8 cellular contexts compared by ENCODE assay signal in the genomic region with DNA sequence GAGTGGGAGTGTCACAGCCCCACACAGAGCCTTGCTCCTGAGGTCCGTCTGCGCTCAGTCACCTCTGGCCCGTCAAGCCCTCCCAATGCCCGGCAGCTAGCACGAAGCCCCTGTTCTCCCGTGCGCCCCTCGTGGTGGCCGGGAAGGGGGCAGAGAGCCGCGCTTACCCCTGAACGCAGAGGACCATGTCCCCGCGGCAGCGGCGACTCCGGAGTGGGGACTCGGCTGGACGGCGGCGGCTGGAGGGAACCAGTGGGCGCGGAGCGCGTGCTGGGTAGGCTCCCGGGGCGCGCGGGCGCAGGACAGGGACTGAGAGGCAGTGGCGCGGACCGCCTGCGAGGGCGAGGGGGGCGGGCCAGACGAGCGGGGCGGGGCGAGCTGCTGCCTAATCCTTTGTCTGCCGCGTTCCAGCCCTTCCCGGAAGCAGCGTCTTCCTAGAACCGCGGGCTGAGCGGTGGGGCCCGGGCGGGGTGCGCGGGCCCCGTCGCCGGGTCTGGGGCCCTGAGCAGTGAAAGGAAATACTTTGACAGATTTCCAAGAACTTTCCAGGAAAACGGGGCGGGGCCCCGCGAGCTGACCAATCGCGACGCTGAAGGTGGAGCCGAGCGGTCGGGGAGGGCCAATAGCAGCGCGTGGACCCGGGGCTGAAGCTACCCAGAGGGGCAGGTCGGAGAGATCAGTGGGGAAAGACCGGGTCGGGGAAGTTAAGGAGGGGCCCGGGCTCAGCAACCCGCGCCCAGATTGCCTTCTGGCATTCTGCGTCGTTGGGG. TPM values are rescaled to one million over a fixed set of nuclear protein-coding genes. Genes with fewer than 3 reads are reported as not detected.
DNase-seq lines count a peak whose midpoint lies in the region; ATAC-seq and TF ChIP-seq lines count a peak whose summit lies in the region.

A gene with protein sequence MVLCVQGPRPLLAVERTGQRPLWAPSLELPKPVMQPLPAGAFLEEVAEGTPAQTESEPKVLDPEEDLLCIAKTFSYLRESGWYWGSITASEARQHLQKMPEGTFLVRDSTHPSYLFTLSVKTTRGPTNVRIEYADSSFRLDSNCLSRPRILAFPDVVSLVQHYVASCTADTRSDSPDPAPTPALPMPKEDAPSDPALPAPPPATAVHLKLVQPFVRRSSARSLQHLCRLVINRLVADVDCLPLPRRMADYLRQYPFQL (minus strand): TSS at position 311 of the 770 bp plus-strand sequence. CDS start 124 bp downstream, at position 187.

- peak within 1 kb of the TSS; percentile 84 for H3K4me2 ChIP-seq in SU-DHL-6 (ENCODE audit: low read depth, low read length, poor library complexity, severe bottlenecking)
- H3K4me2 ChIP-seq in trophoblast cell (ENCODE audit: low read length): peak within 1 kb of the TSS; percentile 76

- H3K9me3 Mint-ChIP-seq in activated naive CD8-positive, alpha-beta T cell treated with anti-CD3 and anti-CD28 coated beads for 36 hours: no peaks in the 10 kb centered on the region
- H3K9me3 Mint-ChIP-seq in type B pancreatic cell: no peaks in the 10 kb centered on the region

- peak within 1 kb of the TSS; percentile 21 for H2BK12ac ChIP-seq in trophoblast cell (ENCODE audit: low read length)

- no peaks in the 10 kb centered on the region for H3F3A ChIP-seq in SU-DHL-6 (ENCODE audit: insufficient read depth)

- TF ChIP-seq CTCF in GM12864 (IDR thresholded peaks at IDR 0.05; ENCODE audit: low read depth, low read length, missing control alignments): peak; percentile 65
- TF ChIP-seq CTCF in HFF-Myc (IDR thresholded peaks at IDR 0.05; ENCODE audit: low read depth, low read length, missing control alignments): peak; percentile 48
- peak; percentile 42 for TF ChIP-seq CTCF in SU-DHL-6 (IDR thresholded peaks at IDR 0.05; ENCODE audit: insufficient read depth, low read length, poor library complexity, severe bottlenecking)
- peak; percentile 79 for TF ChIP-seq CTCF in type B pancreatic cell (conservative IDR thresholded peaks at IDR 0.05)

- H2AK5ac ChIP-seq in trophoblast cell (ENCODE audit: low read length): no peak within 1 kb of the TSS

- intact Hi-C loops in Right ventricle myocardium superior (cut with DNase I): no loop called here

- H3K27ac Mint-ChIP-seq in activated naive CD8-positive, alpha-beta T cell treated with anti-CD3 and anti-CD28 coated beads for 36 hours: peak within 1 kb of the TSS; percentile 100
- peak within 1 kb of the TSS; percentile 92 for H3K27ac Mint-ChIP-seq in type B pancreatic cell

- peak within 1 kb of the TSS; percentile 77 for H3K14ac ChIP-seq in trophoblast cell (ENCODE audit: low read length)

- H3K27me3 ChIP-seq in SU-DHL-6 (ENCODE audit: low read length) (no peaks in the 10 kb centered on the region), trophoblast cell (ENCODE audit: insufficient read depth, low read length) (no peaks in the 10 kb centered on the region)

- H3K36me3 ChIP-seq in SU-DHL-6 (ENCODE audit: low read length): no peaks in the 10 kb centered on the region
- peaks cover 12 to 13% of the 10 kb centered on the region in 2 experiments for H3K36me3 ChIP-seq in trophoblast cell (ENCODE audit: control insufficient read depth in 1 of 2, insufficient read depth in 2 of 2, low read length in 2 of 2)

- H4K8ac ChIP-seq in trophoblast cell (ENCODE audit: low read depth, low read length): peak within 1 kb of the TSS; percentile 86

- peak; percentile 82 for ATAC-seq in Right ventricle myocardium superior (ENCODE audit: poor library complexity)

- H4K20me1 ChIP-seq in SU-DHL-6 (ENCODE audit: low read depth, low read length): no peaks in the 10 kb centered on the region

- peak within 1 kb of the TSS; percentile 45 for H2BK120ac ChIP-seq in trophoblast cell (ENCODE audit: insufficient read depth, low read length, poor library complexity)

- peak within 1 kb of the TSS; percentile 92 for H3K4me3 Mint-ChIP-seq in activated naive CD8-positive, alpha-beta T cell treated with anti-CD3 and anti-CD28 coated beads for 36 hours
- H3K4me3 Mint-ChIP-seq in type B pancreatic cell: peak within 1 kb of the TSS; percentile 91

- H3K27me3 Mint-ChIP-seq in activated naive CD8-positive, alpha-beta T cell treated with anti-CD3 and anti-CD28 coated beads for 36 hours: peaks cover 9% of the 10 kb centered on the region
- peaks cover 15% of the 10 kb centered on the region for H3K27me3 Mint-ChIP-seq in type B pancreatic cell

- H3K9ac ChIP-seq in SU-DHL-6 (ENCODE audit: low read length) (peak within 1 kb of the TSS; percentile 46), trophoblast cell (ENCODE audit: low read length) (peak within 1 kb of the TSS; percentile 73)

- H3K9me3 ChIP-seq in SU-DHL-6 (ENCODE audit: insufficient read depth, low read length) (no peaks in the 10 kb centered on the region), trophoblast cell (ENCODE audit: insufficient read depth, low read depth, low read length) (peaks cover 5% of the 10 kb centered on the region)

- H3K27ac ChIP-seq in SU-DHL-6 (ENCODE audit: low read depth, low read length): no peak within 1 kb of the TSS
- peak within 1 kb of the TSS; percentile 78 for H3K27ac ChIP-seq in trophoblast cell (ENCODE audit: low read depth, low read length)

- H3K4me1 ChIP-seq in trophoblast cell (ENCODE audit: control insufficient read depth in 1 of 2, insufficient read depth in 2 of 2, low read length in 2 of 2): peaks cover 9 to 12% of the 10 kb centered on the region in 2 experiments

- peak within 1 kb of the TSS; percentile 52 for H3K4me3 ChIP-seq in GM12864 (ENCODE audit: low read depth, low read length)
- H3K4me3 ChIP-seq in HFF-Myc (replicated peaks; ENCODE audit: low read depth, low read length): peak within 1 kb of the TSS; percentile 67
- H3K4me3 ChIP-seq in SU-DHL-6 (ENCODE audit: insufficient read depth, low read length, poor library complexity, severe bottlenecking): peak within 1 kb of the TSS; percentile 55
- peak within 1 kb of the TSS; percentile 73 for H3K4me3 ChIP-seq in trophoblast cell (ENCODE audit: low read depth, low read length)

- H3K23ac ChIP-seq in trophoblast cell (ENCODE audit: low read length): no peak within 1 kb of the TSS

- H3K36me3 Mint-ChIP-seq in activated naive CD8-positive, alpha-beta T cell treated with anti-CD3 and anti-CD28 coated beads for 36 hours: peaks cover 84% of the 10 kb centered on the region
- H3K36me3 Mint-ChIP-seq in type B pancreatic cell: peaks cover 3% of the 10 kb centered on the region

- peak within 1 kb of the TSS; percentile 80 for H4K91ac ChIP-seq in trophoblast cell (ENCODE audit: low read depth, low read length)

- H3K79me2 ChIP-seq in SU-DHL-6 (ENCODE audit: insufficient read depth, low read length): no peaks in the 10 kb centered on the region
- peaks cover 3% of the 10 kb centered on the region for H3K79me2 ChIP-seq in trophoblast cell (ENCODE audit: control insufficient read depth, insufficient read depth, low read length, poor library complexity)

- no peaks in the 10 kb centered on the region for H3K9me2 ChIP-seq in SU-DHL-6 (replicated peaks; ENCODE audit: insufficient read depth, low read length)

- H2AFZ ChIP-seq in SU-DHL-6 (ENCODE audit: low read depth, low read length, severe bottlenecking): peak within 1 kb of the TSS; percentile 86
- peak within 1 kb of the TSS; percentile 65 for H2AFZ ChIP-seq in trophoblast cell (ENCODE audit: insufficient read depth, low read length, poor library complexity)

- H4K12ac ChIP-seq in trophoblast cell (ENCODE audit: low read depth, low read length): peak within 1 kb of the TSS; percentile 73

- peak within 1 kb of the TSS; percentile 13 for H3K4ac ChIP-seq in trophoblast cell (ENCODE audit: low read depth, low read length)

- peak within 1 kb of the TSS; percentile 83 for H2BK5ac ChIP-seq in trophoblast cell (ENCODE audit: low read depth, low read length, poor library complexity)

- H3K79me1 ChIP-seq in trophoblast cell (ENCODE audit: low read length): peaks cover 6% of the 10 kb centered on the region

- DNase-seq in GM12864 (ENCODE audit: low read depth): no peak
- DNase-seq in HFF-Myc (ENCODE audit: extremely low read depth, low read depth): no peak
- peak; percentile 99 for DNase-seq in MV-4-11 (lab: John Stamatoyannopoulos, UW)
- DNase-seq in activated naive CD8-positive, alpha-beta T cell treated with anti-CD3 and anti-CD28 coated beads for 36 hours: peak; percentile 99
- peak; percentile 97 for DNase-seq in Right ventricle myocardium superior
- peak; percentile 98 for DNase-seq in trophoblast cell
- peak; percentile 96 for DNase-seq in type B pancreatic cell (ENCODE audit: extremely low spot score, unreplicated experiment)

- WGBS in trophoblast cell (ENCODE audit: extremely low coverage, insufficient coverage, insufficient read length): no CpG with 5 or more reads among the region's 75 CpGs

- H3K18ac ChIP-seq in trophoblast cell (ENCODE audit: low read length): peak within 1 kb of the TSS; percentile 75

- H3K4me1 Mint-ChIP-seq in activated naive CD8-positive, alpha-beta T cell treated with anti-CD3 and anti-CD28 coated beads for 36 hours: peaks cover 57% of the 10 kb centered on the region
- H3K4me1 Mint-ChIP-seq in type B pancreatic cell (ENCODE audit: unreplicated experiment): peaks cover 42% of the 10 kb centered on the region

RNA-seq across cellular contexts. Expression of the gene that starts here (rescaled TPM):
- 100 to 1,000 TPM; 192 to 193 TPM for total RNA-seq in activated naive CD8-positive, alpha-beta T cell treated with anti-CD3 and anti-CD28 coated beads for 36 hours
- total RNA-seq in Right ventricle myocardium superior: 8.0 TPM
- 5.0 and 5.2 TPM in 2 replicates for polyA plus RNA-seq in trophoblast cell (2013)
- total RNA-seq in type B pancreatic cell (ENCODE audit: low replicate concordance): 4.1 and 7.0 TPM in 2 replicates

Comparison
In these comparisons a context has a peak if more than half of its experiments do, and no peak if none do; other contexts are left out.
1. RNA of the gene that starts here (total RNA-seq): 192 to 193 TPM in activated naive CD8-positive, alpha-beta T cell treated with anti-CD3 and anti-CD28 coated beads for 36 hours; 8.0 TPM in Right ventricle myocardium superior (single experiment) and 4.1 to 7.0 TPM in type B pancreatic cell; every median in the first group is over 10 times any median in the second.
2. DNase-seq: peak in MV-4-11 (single experiment), activated naive CD8-positive, alpha-beta T cell treated with anti-CD3 and anti-CD28 coated beads for 36 hours (single experiment), Right ventricle myocardium superior (single experiment), trophoblast cell (2 of 2) and type B pancreatic cell (single experiment); none in GM12864 (single experiment) and HFF-Myc (single experiment).
3. Peak in every context shown above with its lines, with median percentiles within 50 percentile points of each other: H3K4me3 ChIP-seq and CTCF ChIP-seq.